ENCODE assay signal across 8 cellular contexts in genomic region chr22:46355369-46355995, GRCh38. TPM values are rescaled to one million over a fixed set of nuclear protein-coding genes. Genes with fewer than 3 reads are reported as not detected.
DNase-seq lines count a peak whose midpoint lies in the region; ATAC-seq and TF ChIP-seq lines count a peak whose summit lies in the region.

No MANE protein-coding gene starts in this region.

- H3K4me1 Mint-ChIP-seq in activated naive CD4-positive, alpha-beta T cell treated with anti-CD3 and anti-CD28 coated beads, Interleukin-2, amount 50 U/mL, for 24 hours = no peaks in the 10 kb centered on the region

- peak; percentile 88 for DNase-seq in BE2C
- peak; percentile 98 for DNase-seq in H7
- DNase-seq in RWPE2 (ENCODE audit: low spot score) = no peak
- peak; percentile 65 for DNase-seq in glomerular visceral epithelial cell (ENCODE audit: extremely low spot score)
- peak; percentile 88 for DNase-seq in posterior vena cava (ENCODE audit: low spot score)
- DNase-seq in NCI-H1092 treated with DMSO at 0.1 percent for 48 hours (lab: John Stamatoyannopoulos, UW) = no peak

- peak overlapping the region; percentile 74 for H3K27ac Mint-ChIP-seq in activated naive CD4-positive, alpha-beta T cell treated with anti-CD3 and anti-CD28 coated beads, Interleukin-2, amount 50 U/mL, for 24 hours

- intact Hi-C loops in posterior vena cava (cut with DNase I) = loop anchor here in 1 of 2 donors (5.0 kb wide), 1 partner anchor 187 kb away; no protein-coding TSS in a partner anchor

- ATAC-seq in RWPE2 (ENCODE audit: low read depth) (peak; percentile 47), GM18519 (IDR thresholded peaks at IDR 0.05; ENCODE audit: low FRiP score, unreplicated experiment) (no peak)

- H3K9me3 Mint-ChIP-seq in activated naive CD4-positive, alpha-beta T cell treated with anti-CD3 and anti-CD28 coated beads, Interleukin-2, amount 50 U/mL, for 24 hours = no peaks in the 10 kb centered on the region

- H3K36me3 Mint-ChIP-seq in activated naive CD4-positive, alpha-beta T cell treated with anti-CD3 and anti-CD28 coated beads, Interleukin-2, amount 50 U/mL, for 24 hours = peaks cover 9% of the 10 kb centered on the region

- no peaks in the 10 kb centered on the region for H3K27me3 Mint-ChIP-seq in activated naive CD4-positive, alpha-beta T cell treated with anti-CD3 and anti-CD28 coated beads, Interleukin-2, amount 50 U/mL, for 24 hours

- no peak overlapping the region for H3K4me3 Mint-ChIP-seq in activated naive CD4-positive, alpha-beta T cell treated with anti-CD3 and anti-CD28 coated beads, Interleukin-2, amount 50 U/mL, for 24 hours

- H3K27ac ChIP-seq in RWPE2 (ENCODE audit: poor library complexity, severe bottlenecking) = peak overlapping the region; percentile 14

- no peak overlapping the region for H3K4me3 ChIP-seq in BE2C (ENCODE audit: low read depth, low read length)
- H3K4me3 ChIP-seq in H7 (ENCODE audit: insufficient read depth, low read depth, low read length) = no peak overlapping the region
- no peak overlapping the region for H3K4me3 ChIP-seq in RWPE2 (ENCODE audit: severe bottlenecking)

- no peaks in the 10 kb centered on the region for H3K27me3 ChIP-seq in BE2C
- H3K27me3 ChIP-seq in H7 (ENCODE audit: control insufficient read depth, insufficient read depth, low read length) = no peaks in the 10 kb centered on the region
- H3K27me3 ChIP-seq in RWPE2 (ENCODE audit: insufficient read depth, poor library complexity, severe bottlenecking) = no peaks in the 10 kb centered on the region

- H3K4me1 ChIP-seq in BE2C = peaks cover 22% of the 10 kb centered on the region
- peaks cover 8% of the 10 kb centered on the region for H3K4me1 ChIP-seq in RWPE2 (ENCODE audit: insufficient read depth, poor library complexity, severe bottlenecking)

- no peaks in the 10 kb centered on the region for H3K9me3 ChIP-seq in BE2C
- H3K9me3 ChIP-seq in RWPE2 (ENCODE audit: severe bottlenecking) = no peaks in the 10 kb centered on the region

- H3K36me3 ChIP-seq in BE2C = peaks cover 66% of the 10 kb centered on the region
- H3K36me3 ChIP-seq in H7 (replicated peaks; ENCODE audit: control insufficient read depth, insufficient read depth, low read length) = peaks cover 18% of the 10 kb centered on the region
- H3K36me3 ChIP-seq in RWPE2 (ENCODE audit: low read depth) = peaks cover 49% of the 10 kb centered on the region

- TF ChIP-seq CTCF in BE2C (IDR thresholded peaks at IDR 0.05; ENCODE audit: low read depth, low read length) = peak; percentile 92
- TF ChIP-seq CTCF in RWPE2 (IDR thresholded peaks at IDR 0.05; ENCODE audit: poor library complexity, severe bottlenecking) = peak; percentile 82

RNA-seq across cellular contexts. Expression of gene TRMU, which starts 20.0 kb away (rescaled TPM):
- 142 TPM for polyA plus RNA-seq in BE2C (2012; ENCODE audit: insufficient read depth, insufficient read length, low read depth)
- total RNA-seq in H7 (2014; rRNA removed; shearing (Covaris generic)) = 72.9 and 76.2 TPM in 2 replicates
- total RNA-seq in posterior vena cava = 10 to 100 TPM; 21.2 to 27.2 TPM

RNA-seq across cellular contexts. Expression of gene GTSE1, which starts 58.8 kb away (rescaled TPM):
- 8.9 TPM for polyA plus RNA-seq in BE2C (2012; ENCODE audit: insufficient read depth, insufficient read length, low read depth)
- 38.8 and 42.9 TPM in 2 replicates for total RNA-seq in H7 (2014; rRNA removed; shearing (Covaris generic))
- under 1 TPM; 0.19 to 0.48 TPM for total RNA-seq in posterior vena cava

Comparison
In these comparisons a context has a peak if more than half of its experiments do, and no peak if none do; other contexts are left out.
1. DNase-seq: peak in BE2C (single experiment), H7 (single experiment), glomerular visceral epithelial cell (single experiment) and posterior vena cava (single experiment); none in RWPE2 (single experiment) and NCI-H1092 treated with DMSO at 0.1 percent for 48 hours (single experiment).
2. RNA of gene GTSE1, which starts 58.8 kb away (total RNA-seq): 38.8 to 42.9 TPM in H7; 0.19 to 0.48 TPM in posterior vena cava; every median in the first group is over 10 times any median in the second.